8 cellular contexts compared by ENCODE assay signal in genomic region chr7:100583132-100584045, GRCh38. TPM values are rescaled to one million over a fixed set of nuclear protein-coding genes. Genes with fewer than 3 reads are reported as not detected.
DNase-seq lines count a peak whose midpoint lies in the region; ATAC-seq and TF ChIP-seq lines count a peak whose summit lies in the region.

No MANE protein-coding gene starts in this region.

- no peaks in the 10 kb centered on the region for H3K27me3 ChIP-seq in ascending aorta

- no peak for TF ChIP-seq CTCF in ascending aorta (IDR thresholded peaks at IDR 0.05)

- peak overlapping the region; percentile 8 to 84 for H3K27ac ChIP-seq in ascending aorta

- H3K9me3 ChIP-seq in ascending aorta = no peaks in the 10 kb centered on the region

- peaks cover 0 to 22% of the 10 kb centered on the region in 2 donors for H3K4me1 ChIP-seq in ascending aorta

- DNase-seq in SKM-1 (lab: John Stamatoyannopoulos, UW; ENCODE audit: unreplicated experiment) (peak; percentile 94), ascending aorta (ENCODE audit: low spot score in 2 of 2) (peak in 1 of 2 donors; percentile 28), iris pigment epithelial cell (ENCODE audit: low read depth) (peak; percentile 75), RPMI8226 (no peak)
- peak; percentile 70 to 77 for DNase-seq in stimulated activated CD4-positive, alpha-beta T cell treated with anti-CD3 and anti-CD28 coated beads, Interleukin-2, amount 100 ng/mL, for 24 hours

- ATAC-seq in GM18505 (IDR thresholded peaks at IDR 0.05; ENCODE audit: unreplicated experiment) (no peak), HG03095 (IDR thresholded peaks at IDR 0.05; ENCODE audit: unreplicated experiment) (no peak), GM18868 (IDR thresholded peaks at IDR 0.05; ENCODE audit: unreplicated experiment) (no peak)

- H3K4me3 ChIP-seq in ascending aorta = peak overlapping the region in 1 of 2 donors; percentile 82

- intact Hi-C loops in ascending aorta (cut with DNase I) = no loop called here

- peak; percentile 41 for TF ChIP-seq POLR2A in GM18505 (IDR thresholded peaks at IDR 0.05; ENCODE audit: borderline replicate concordance, extremely low read depth, insufficient read depth, insufficient read length)

- H3K36me3 ChIP-seq in ascending aorta = peaks cover 24 to 42% of the 10 kb centered on the region in 2 donors

RNA-seq across cellular contexts. Expression of gene LRCH4, which starts 2.5 kb away (rescaled TPM):
- 113 TPM for total RNA-seq in ascending aorta

RNA-seq across cellular contexts. Expression of gene FBXO24, which starts 2.7 kb away (rescaled TPM):
- not detected for total RNA-seq in ascending aorta

RNA-seq across cellular contexts. Expression of gene SAP25, which starts 9.7 kb away (rescaled TPM):
- total RNA-seq in ascending aorta = 11.8 TPM

RNA-seq across cellular contexts. Expression of gene PCOLCE, which starts 18.8 kb away (rescaled TPM):
- total RNA-seq in ascending aorta = 124 TPM

RNA-seq across cellular contexts. Expression of gene MOSPD3, which starts 29.0 kb away (rescaled TPM):
- 11.0 TPM for total RNA-seq in ascending aorta
